Comparison of ENCODE assay signal across 11 cellular contexts in the genomic region with DNA sequence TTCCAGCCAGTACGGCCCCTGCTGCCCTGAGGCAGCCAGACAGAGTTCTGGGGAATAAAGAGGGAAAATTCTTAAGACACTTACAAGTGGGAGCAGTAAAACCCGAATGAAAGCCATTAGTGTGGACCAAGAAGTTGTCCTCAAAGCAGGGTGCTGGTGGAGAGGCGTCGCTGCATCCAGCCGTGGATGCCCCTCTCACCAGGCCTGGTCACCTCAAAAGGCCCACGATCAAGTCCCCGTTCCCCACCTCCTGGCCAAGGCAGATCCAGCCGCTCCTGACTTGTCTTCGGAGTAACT. TPM values are rescaled to one million over a fixed set of nuclear protein-coding genes. Genes with fewer than 3 reads are reported as not detected.
A peak's percentile ranks its signal among the peaks of the same experiment; 100 is the strongest.
DNase-seq lines count a peak whose midpoint lies in the region; ATAC-seq and TF ChIP-seq lines count a peak whose summit lies in the region.
"Had no signal": no experiment of that assay in that cellular context is flagged by ENCODE, and none has a peak within 500 bp of the region (broad histone marks: within the 10 kb centered on the region; RNA-seq: fewer than 3 reads in every experiment).

No MANE protein-coding gene starts in this region.

- no peaks in the 10 kb centered on the region for H3K36me3 Mint-ChIP-seq in CD14-positive monocyte
- H3K36me3 Mint-ChIP-seq in activated T-helper 1 cell treated with anti-CD3 and anti-CD28 coated beads, Interleukin-12 subunit alpha, Interleukin-12 subunit beta, Interleukin-2, Interleukin-4 antibody, amounts not matched to agents 30 ng/mL and 10 ng/mL and 1 ng/mL, durations not matched to agents 14 hours and 24 hours and 36 hours (ENCODE audit: low read depth) = no peaks in the 10 kb centered on the region
- H3K36me3 Mint-ChIP-seq in progenitor cell of endocrine pancreas (ENCODE audit: insufficient read depth) = no peaks in the 10 kb centered on the region

- DNase-seq in CD14-positive monocyte (ENCODE audit: low spot score) = no peak
- no peak for DNase-seq in activated T-helper 1 cell treated with anti-CD3 and anti-CD28 coated beads, Interleukin-12 subunit alpha, Interleukin-12 subunit beta, Interleukin-2, Interleukin-4 antibody, amounts not matched to agents 30 ng/mL and 10 ng/mL and 1 ng/mL, durations not matched to agents 14 hours and 24 hours and 36 hours (ENCODE audit: low spot score)
- no peak for DNase-seq in left cardiac atrium
- no peak for DNase-seq in progenitor cell of endocrine pancreas (ENCODE audit: low spot score, unreplicated experiment)
- no peak for DNase-seq in NCI-H748 treated with DMSO at 0.1 percent for 48 hours (lab: John Stamatoyannopoulos, UW)
- DNase-seq in SIG-M5 (lab: John Stamatoyannopoulos, UW) = no peak
- no peak for DNase-seq in activated CD4-positive, alpha-beta T cell treated with anti-CD3 and anti-CD28 coated beads, Interleukin-2, amount 50 U/mL, for 48 hours
- DNase-seq: NCI-H1417 had no signal

- intact Hi-C loops in CD14-positive monocyte (cut with micrococcal nuclease) = no loop called here
- intact Hi-C loops in activated T-helper 1 cell treated with anti-CD3 and anti-CD28 coated beads, Interleukin-12 subunit alpha, Interleukin-12 subunit beta, Interleukin-2, Interleukin-4 antibody, amounts not matched to agents 30 ng/mL and 10 ng/mL and 1 ng/mL, durations not matched to agents 14 hours and 24 hours and 36 hours (cut with micrococcal nuclease) = no loop called here
- intact Hi-C loops in left cardiac atrium (cut with DNase I) = no loop called here

- peak overlapping the region; percentile 64 to 86 for H3K4me3 Mint-ChIP-seq in CD14-positive monocyte
- peak overlapping the region; percentile 30 for H3K4me3 Mint-ChIP-seq in activated T-helper 1 cell treated with anti-CD3 and anti-CD28 coated beads, Interleukin-12 subunit alpha, Interleukin-12 subunit beta, Interleukin-2, Interleukin-4 antibody, amounts not matched to agents 30 ng/mL and 10 ng/mL and 1 ng/mL, durations not matched to agents 14 hours and 24 hours and 36 hours
- peak overlapping the region; percentile 76 for H3K4me3 Mint-ChIP-seq in progenitor cell of endocrine pancreas (ENCODE audit: low read depth)

- ATAC-seq in left cardiac atrium (peak; percentile 14 to 19), GM18502 (IDR thresholded peaks at IDR 0.05; ENCODE audit: poor library complexity, unreplicated experiment) (no peak)
- ATAC-seq: HCT116 had no signal

- peaks cover 19% of the 10 kb centered on the region for H3K4me1 Mint-ChIP-seq in CD14-positive monocyte
- peaks cover 7% of the 10 kb centered on the region for H3K4me1 Mint-ChIP-seq in activated T-helper 1 cell treated with anti-CD3 and anti-CD28 coated beads, Interleukin-12 subunit alpha, Interleukin-12 subunit beta, Interleukin-2, Interleukin-4 antibody, amounts not matched to agents 30 ng/mL and 10 ng/mL and 1 ng/mL, durations not matched to agents 14 hours and 24 hours and 36 hours (ENCODE audit: low read depth)
- H3K4me1 Mint-ChIP-seq in progenitor cell of endocrine pancreas (ENCODE audit: low read depth) = peaks cover 2% of the 10 kb centered on the region

- H3K27ac Mint-ChIP-seq in CD14-positive monocyte (no peak overlapping the region), progenitor cell of endocrine pancreas (no peak overlapping the region)
- H3K27ac Mint-ChIP-seq in activated T-helper 1 cell treated with anti-CD3 and anti-CD28 coated beads, Interleukin-12 subunit alpha, Interleukin-12 subunit beta, Interleukin-2, Interleukin-4 antibody, amounts not matched to agents 30 ng/mL and 10 ng/mL and 1 ng/mL, durations not matched to agents 14 hours and 24 hours and 36 hours = no peak overlapping the region

- no peaks in the 10 kb centered on the region for H3K9me3 Mint-ChIP-seq in CD14-positive monocyte
- H3K9me3 Mint-ChIP-seq in activated T-helper 1 cell treated with anti-CD3 and anti-CD28 coated beads, Interleukin-12 subunit alpha, Interleukin-12 subunit beta, Interleukin-2, Interleukin-4 antibody, amounts not matched to agents 30 ng/mL and 10 ng/mL and 1 ng/mL, durations not matched to agents 14 hours and 24 hours and 36 hours = no peaks in the 10 kb centered on the region
- H3K9me3 Mint-ChIP-seq in progenitor cell of endocrine pancreas (ENCODE audit: low read depth) = no peaks in the 10 kb centered on the region

- H3K27me3 Mint-ChIP-seq in CD14-positive monocyte (ENCODE audit: low read depth in 3 of 3) = peaks cover 25 to 33% (median 27%) of the 10 kb centered on the region in 3 donors
- H3K27me3 Mint-ChIP-seq in activated T-helper 1 cell treated with anti-CD3 and anti-CD28 coated beads, Interleukin-12 subunit alpha, Interleukin-12 subunit beta, Interleukin-2, Interleukin-4 antibody, amounts not matched to agents 30 ng/mL and 10 ng/mL and 1 ng/mL, durations not matched to agents 14 hours and 24 hours and 36 hours (ENCODE audit: insufficient read depth) = peaks cover 37% of the 10 kb centered on the region
- H3K27me3 Mint-ChIP-seq in progenitor cell of endocrine pancreas = peaks cover 55% of the 10 kb centered on the region

- no peak for TF ChIP-seq CTCF in CD14-positive monocyte (IDR thresholded peaks at IDR 0.05)
- no peak for TF ChIP-seq CTCF in progenitor cell of endocrine pancreas (IDR thresholded peaks at IDR 0.05; ENCODE audit: unreplicated experiment)

RNA-seq across cellular contexts. Expression of a gene that starts 0.7 kb away (rescaled TPM):
- polyA plus RNA-seq in CD14-positive monocyte = not detected
- total RNA-seq in activated T-helper 1 cell treated with anti-CD3 and anti-CD28 coated beads, Interleukin-12 subunit alpha, Interleukin-12 subunit beta, Interleukin-2, Interleukin-4 antibody, amounts not matched to agents 30 ng/mL and 10 ng/mL and 1 ng/mL, durations not matched to agents 14 hours and 24 hours and 36 hours = 0.20 and 0.23 TPM in 2 replicates
- 10 to 100 TPM; 17.2 to 21.0 TPM for total RNA-seq in left cardiac atrium
- 0.22 and 0.40 TPM in 2 replicates for total RNA-seq in progenitor cell of endocrine pancreas

RNA-seq across cellular contexts. Expression of a gene that starts 19.2 kb away (rescaled TPM):
- not detected for polyA plus RNA-seq in CD14-positive monocyte
- not detected in 2 replicates for total RNA-seq in activated T-helper 1 cell treated with anti-CD3 and anti-CD28 coated beads, Interleukin-12 subunit alpha, Interleukin-12 subunit beta, Interleukin-2, Interleukin-4 antibody, amounts not matched to agents 30 ng/mL and 10 ng/mL and 1 ng/mL, durations not matched to agents 14 hours and 24 hours and 36 hours
- total RNA-seq in left cardiac atrium (not detected), progenitor cell of endocrine pancreas (not detected in 2 replicates)
- total RNA-seq: Daoy had no signal

Comparison
In these comparisons a context has a peak if more than half of its experiments do, and no peak if none do; other contexts are left out.
1. RNA of a gene that starts 0.7 kb away (total RNA-seq): 17.2 to 21.0 TPM in left cardiac atrium; 0.20 to 0.23 TPM in activated T-helper 1 cell treated with anti-CD3 and anti-CD28 coated beads, Interleukin-12 subunit alpha, Interleukin-12 subunit beta, Interleukin-2, Interleukin-4 antibody, amounts not matched to agents 30 ng/mL and 10 ng/mL and 1 ng/mL, durations not matched to agents 14 hours and 24 hours and 36 hours and 0.22 to 0.40 TPM in progenitor cell of endocrine pancreas; every median in the first group is over 10 times any median in the second.
2. Peak in every context shown above with its lines, with median percentiles within 50 percentile points of each other: H3K4me3 Mint-ChIP-seq.